ENCODE assay signal across 17 cellular contexts in the genomic region with DNA sequence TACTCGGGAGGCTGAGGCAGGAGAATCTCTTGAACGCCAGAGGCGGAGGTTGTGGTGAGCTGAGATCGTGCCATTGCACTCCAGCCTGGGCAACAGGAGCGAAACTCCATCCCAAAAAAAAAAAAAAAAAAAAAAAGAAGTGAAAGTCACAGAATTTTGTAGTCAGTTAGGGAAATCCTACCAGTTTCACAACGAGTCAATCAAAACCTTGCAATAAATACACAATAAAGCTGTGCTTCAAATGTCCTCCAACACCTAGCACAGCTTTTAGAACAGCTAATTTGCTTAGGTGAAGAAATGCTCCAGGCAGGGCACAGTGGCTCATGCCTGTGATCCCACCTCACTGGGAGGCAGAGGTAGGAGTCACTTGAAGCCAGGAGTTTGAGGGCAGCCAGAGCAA.
"Had no signal": no experiment of that assay in that cellular context is flagged by ENCODE, and none has a peak within 500 bp of the region (broad histone marks: within the 10 kb centered on the region; RNA-seq: fewer than 3 reads in every experiment).

No MANE protein-coding gene starts in this region.

- H3K9me3 ChIP-seq: tibial nerve, uterus had no signal

- FAIRE-seq: astrocyte, bronchial epithelial cell, frontal cortex, TTC549 had no signal

- ATAC-seq: activated T-cell treated with anti-CD3 and anti-CD28 coated beads, Interleukin-2, amount 50 U/mL, for 72 hours; heart left ventricle had no signal

- H3K4me3 ChIP-seq: heart left ventricle, tibial nerve, uterus had no signal

- H3K4me3 Mint-ChIP-seq: nephron had no signal

- H3K27ac Mint-ChIP-seq: activated T-cell treated with anti-CD3 and anti-CD28 coated beads, Interleukin-2, amount 50 U/mL, for 72 hours; nephron had no signal

- H3K36me3 ChIP-seq: heart left ventricle, tibial nerve, uterus had no signal

- H3K27ac ChIP-seq: epithelial cell of prostate, uterus had no signal

- DNase-seq: activated CD4-positive, CD25-positive, alpha-beta regulatory T cell; activated naive CD4-positive, alpha-beta T cell treated with Interleukin-2 at 50 U/mL for 16 hours; activated T-cell treated with anti-CD3 and anti-CD28 coated beads, Interleukin-2, amount 50 U/mL, for 72 hours; heart left ventricle; nucleus accumbens; posterior cingulate gyrus; retina; stimulated activated CD4-positive, alpha-beta T cell treated with anti-CD3 and anti-CD28 coated beads, Interleukin-2, amount 100 ng/mL, for 48 hours; stimulated activated naive CD4-positive, alpha-beta T cell; uterus had no signal
